In the genomic region with DNA sequence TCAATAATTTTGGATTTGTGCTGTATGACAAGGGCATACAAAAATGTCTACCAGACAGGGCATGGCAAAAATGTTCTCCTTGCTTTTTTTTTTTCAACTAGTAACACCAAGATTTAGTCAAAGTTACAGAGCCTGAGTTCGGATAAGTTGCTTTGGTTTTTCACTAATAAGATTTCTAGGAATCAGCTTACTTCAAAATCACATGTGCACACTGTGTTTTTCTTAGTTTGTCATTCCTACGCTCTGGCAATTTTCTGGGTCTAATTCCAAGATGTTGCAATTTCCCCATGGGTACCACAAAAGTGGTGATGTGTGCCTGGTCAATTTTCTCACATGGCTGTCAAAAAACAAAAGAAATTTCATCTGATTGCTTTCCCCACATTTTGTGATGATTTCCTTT, we compare ENCODE assay signal across 27 cellular contexts. TPM values are rescaled to one million over a fixed set of nuclear protein-coding genes. Genes with fewer than 3 reads are reported as not detected.
DNase-seq lines count a peak whose midpoint lies in the region; ATAC-seq and TF ChIP-seq lines count a peak whose summit lies in the region.
"Had no signal": no experiment of that assay in that cellular context is flagged by ENCODE, and none has a peak within 500 bp of the region (broad histone marks: within the 10 kb centered on the region; RNA-seq: fewer than 3 reads in every experiment).

No MANE protein-coding gene starts in this region.

- BruUV-seq in MCF 10A (replicated peaks; lab: Mats Ljungman, UMichigan), result no TSS peak

- H3K4me1 ChIP-seq in breast epithelium (no peaks in the 10 kb centered on the region), aorta (ENCODE audit: control insufficient read depth in 1 of 2, insufficient read depth in 2 of 2, low read length in 2 of 2) (peaks cover 10 to 11% of the 10 kb centered on the region in 2 donors), left lung (no peaks in the 10 kb centered on the region)

- H3K36me3 ChIP-seq in breast epithelium (no peaks in the 10 kb centered on the region), aorta (ENCODE audit: control insufficient read depth in 1 of 2, insufficient read depth in 2 of 2, low read length in 1 of 2) (no peaks in the 10 kb centered on the region), left lung (no peaks in the 10 kb centered on the region)

- H3K4me3 Mint-ChIP-seq in MCF 10A (ENCODE audit: unreplicated experiment) (no peak overlapping the region), osteocyte (ENCODE audit: unreplicated experiment) (no peak overlapping the region)
- H3K4me3 Mint-ChIP-seq: activated CD8-positive, alpha-beta T cell treated with anti-CD3 and anti-CD28 coated beads for 36 hours; activated naive CD8-positive, alpha-beta T cell; CD4-positive, alpha-beta memory T cell; memory B cell; naive B cell; T-helper 17 cell had no signal

- H3K9me3 Mint-ChIP-seq in MCF 10A (ENCODE audit: unreplicated experiment) (peaks cover 8% of the 10 kb centered on the region), osteocyte (ENCODE audit: unreplicated experiment) (no peaks in the 10 kb centered on the region)
- H3K9me3 Mint-ChIP-seq: activated T-helper 2 cell treated with anti-CD3 and anti-CD28 coated beads, Interferon-gamma antibody, Interleukin-2, Interleukin-4, amounts not matched to agents 10 μg/mL and 5 μg/mL and 100 μg/mL, durations not matched to agents 14 hours and 24 hours and 36 hours; naive B cell had no signal

- H3K27ac ChIP-seq in breast epithelium (no peak overlapping the region), aorta (ENCODE audit: low read depth in 1 of 2, low read length in 2 of 2) (peak overlapping the region in 1 of 2 donors; percentile 36), left lung (no peak overlapping the region)
- H3K27ac ChIP-seq: 22Rv1, hepatocyte had no signal

- TF ChIP-seq CTCF in MCF 10A (IDR thresholded peaks at IDR 0.05; ENCODE audit: unreplicated experiment) (no peak), breast epithelium (IDR thresholded peaks at IDR 0.05) (no peak), osteocyte (IDR thresholded peaks at IDR 0.05) (no peak), left lung (IDR thresholded peaks at IDR 0.05) (no peak)

- peak; percentile 73 for ATAC-seq in aorta (ENCODE audit: low FRiP score)
- no peak for ATAC-seq in left lung
- ATAC-seq in HG03520 (IDR thresholded peaks at IDR 0.05; ENCODE audit: unreplicated experiment), result no peak
- ATAC-seq: activated CD8-positive, alpha-beta T cell treated with anti-CD3 and anti-CD28 coated beads for 36 hours; SK-N-SH treated with all-trans-retinoic acid at 6 μM for 48 hours; T-helper 17 cell had no signal

- H3K9me3 ChIP-seq in breast epithelium (no peaks in the 10 kb centered on the region), aorta (ENCODE audit: control insufficient read depth, low read length) (no peaks in the 10 kb centered on the region), left lung (no peaks in the 10 kb centered on the region)

- no peak for TF ChIP-seq POLR2A in breast epithelium (IDR thresholded peaks at IDR 0.05)

- H3K27me3 Mint-ChIP-seq in MCF 10A (ENCODE audit: insufficient read depth, unreplicated experiment), result no peaks in the 10 kb centered on the region
- H3K27me3 Mint-ChIP-seq in osteocyte (ENCODE audit: unreplicated experiment), result no peaks in the 10 kb centered on the region
- H3K27me3 Mint-ChIP-seq: activated CD8-positive, alpha-beta T cell treated with anti-CD3 and anti-CD28 coated beads for 36 hours; activated naive CD8-positive, alpha-beta T cell; CD4-positive, alpha-beta memory T cell had no signal

- CTCF ChIA-PET in MCF 10A (lab: Yijun Ruan, JAX), result interaction anchor here (0.5 to 1.5 kb wide), 5 partner anchors 8 to 46 kb away, joined by 3 to 8 read pairs (median 4); no protein-coding TSS in a partner anchor

- 2 to 9% methylated on average over 2 of the region's 2 CpGs for WGBS in aorta, 2 donors

- H3K27me3 ChIP-seq in breast epithelium (no peaks in the 10 kb centered on the region), aorta (ENCODE audit: control insufficient read depth in 1 of 2, insufficient read depth in 2 of 2, low read length in 1 of 2) (no peaks in the 10 kb centered on the region), left lung (no peaks in the 10 kb centered on the region)
- H3K27me3 ChIP-seq: hepatocyte had no signal

- H3K27ac Mint-ChIP-seq in MCF 10A (ENCODE audit: low read depth, unreplicated experiment), result peak overlapping the region; percentile 52
- H3K27ac Mint-ChIP-seq in osteocyte (ENCODE audit: unreplicated experiment), result peak overlapping the region; percentile 35
- H3K27ac Mint-ChIP-seq: activated CD8-positive, alpha-beta T cell treated with anti-CD3 and anti-CD28 coated beads for 36 hours; activated naive CD8-positive, alpha-beta T cell; activated T-helper 2 cell treated with anti-CD3 and anti-CD28 coated beads, Interferon-gamma antibody, Interleukin-2, Interleukin-4, amounts not matched to agents 10 μg/mL and 5 μg/mL and 100 μg/mL, durations not matched to agents 14 hours and 24 hours and 36 hours; CD4-positive, alpha-beta memory T cell; memory B cell; naive B cell; T-helper 17 cell had no signal

- peaks cover 43% of the 10 kb centered on the region for H3K4me1 Mint-ChIP-seq in MCF 10A (ENCODE audit: insufficient read depth, unreplicated experiment)
- peaks cover 27% of the 10 kb centered on the region for H3K4me1 Mint-ChIP-seq in osteocyte (ENCODE audit: unreplicated experiment)
- H3K4me1 Mint-ChIP-seq: CD4-positive, alpha-beta memory T cell; memory B cell; T-helper 17 cell had no signal

- H3K4me3 ChIP-seq in breast epithelium (no peak overlapping the region), aorta (ENCODE audit: low read length in 2 of 2) (no peak overlapping the region), left lung (no peak overlapping the region)
- H3K4me3 ChIP-seq: hepatocyte had no signal

- intact Hi-C loops in MCF 10A (cut with micrococcal nuclease) (no loop called here), breast epithelium (cut with DNase I; ENCODE audit: low total_unique reads) (no loop called here), aorta (cut with DNase I) (loop anchor here in 1 of 2 donors (10.0 kb wide), 1 partner anchor 429 kb away; the partner anchor contains the start of gene CPEB2), left lung (cut with DNase I) (no loop called here)

- H3K36me3 Mint-ChIP-seq in MCF 10A (ENCODE audit: insufficient read depth, unreplicated experiment) (no peaks in the 10 kb centered on the region), osteocyte (ENCODE audit: unreplicated experiment) (no peaks in the 10 kb centered on the region)

- POLR2A ChIA-PET in MCF 10A (lab: Yijun Ruan, JAX), result interaction anchor here (0.6 to 1.1 kb wide), 5 partner anchors 9 to 247 kb away, joined by 3 to 7 read pairs (median 3); no protein-coding TSS in a partner anchor

- DNase-seq in MCF 10A (ENCODE audit: unreplicated experiment), result peak; percentile 50
- DNase-seq in breast epithelium (ENCODE audit: low spot score in 2 of 2), result no peak
- DNase-seq in fibroblast of gingiva (ENCODE audit: low read depth), result peak; percentile 87
- DNase-seq in osteocyte (ENCODE audit: extremely low spot score, unreplicated experiment), result no peak
- DNase-seq in aorta, result no peak
- no peak for DNase-seq in left lung
- DNase-seq in stimulated activated CD4-positive, alpha-beta T cell treated with anti-CD3 and anti-CD28 coated beads, Interleukin-4, amount 100 ng/mL, for 1 hour, result no peak
- DNase-seq: activated CD4-positive, CD25-positive, alpha-beta regulatory T cell treated with anti-CD3 and anti-CD28 coated beads, Interleukin-2, amount 50 U/mL, for 72 hours; activated CD8-positive, alpha-beta T cell treated with anti-CD3 and anti-CD28 coated beads for 36 hours; CD4-positive, alpha-beta memory T cell; DMS 273 treated with DMSO at 0.1 percent for 48 hours; EL; left cardiac atrium; naive B cell; NCI-H1694; small intestine; T-helper 17 cell had no signal

RNA-seq across cellular contexts. Expression of gene C1QTNF7, which starts 6.3 kb away (rescaled TPM):
- total RNA-seq in MCF 10A (2022), result not detected in 2 replicates
- 10 to 100 TPM in 1 of 3 donors, 1 to 10 TPM in 2; 2.2 to 14.9 (median 2.6) TPM for total RNA-seq in breast epithelium
- total RNA-seq in osteocyte, result not detected in 2 replicates
- total RNA-seq in aorta, result 10 to 100 TPM; 12.5 to 15.5 TPM
- polyA plus RNA-seq in aorta, result 10 to 100 TPM in 1 of 2 donors, 1 to 10 TPM in 1; 9.5 to 14.9 TPM
- total RNA-seq in left lung, result 10 to 100 TPM in 1 of 2 donors, 1 to 10 TPM in 1; 2.1 to 13.1 TPM
- total RNA-seq: activated CD8-positive, alpha-beta T cell treated with anti-CD3 and anti-CD28 coated beads for 36 hours; activated T-helper 2 cell treated with anti-CD3 and anti-CD28 coated beads, Interferon-gamma antibody, Interleukin-2, Interleukin-4, amounts not matched to agents 10 μg/mL and 5 μg/mL and 100 μg/mL, durations not matched to agents 14 hours and 24 hours and 36 hours; CD4-positive, alpha-beta memory T cell; H1; NCI-H460; OCI-LY7; T-helper 17 cell had no signal
- polyA plus RNA-seq: CD4-positive, alpha-beta memory T cell; H1 had no signal

RNA-seq across cellular contexts. Expression of gene CC2D2A, which starts 35.6 kb away (rescaled TPM):
- total RNA-seq in MCF 10A (2022), result 7.7 and 8.6 TPM in 2 replicates
- total RNA-seq in breast epithelium, result 10 to 100 TPM; 10.7 to 22.9 (median 14.9) TPM
- total RNA-seq in osteocyte, result 25.5 and 31.2 TPM in 2 replicates
- total RNA-seq in aorta, result 10 to 100 TPM; 26.4 to 37.1 TPM
- polyA plus RNA-seq in aorta, result 10 to 100 TPM; 37.5 to 41.9 TPM
- total RNA-seq in left lung, result 10 to 100 TPM; 22.8 to 25.0 TPM
- total RNA-seq: activated CD8-positive, alpha-beta T cell treated with anti-CD3 and anti-CD28 coated beads for 36 hours; activated T-helper 2 cell treated with anti-CD3 and anti-CD28 coated beads, Interferon-gamma antibody, Interleukin-2, Interleukin-4, amounts not matched to agents 10 μg/mL and 5 μg/mL and 100 μg/mL, durations not matched to agents 14 hours and 24 hours and 36 hours; OCI-LY7 had no signal

Comparison
In these comparisons a context has a peak if more than half of its experiments do, and no peak if none do; other contexts are left out.
1. DNase-seq: peak in MCF 10A (single experiment) and fibroblast of gingiva (single experiment); none in breast epithelium (0 of 2), osteocyte (single experiment), aorta (0 of 2), left lung (0 of 2) and stimulated activated CD4-positive, alpha-beta T cell treated with anti-CD3 and anti-CD28 coated beads, Interleukin-4, amount 100 ng/mL, for 1 hour (single experiment).